ENCODE assay signal across 1 cellular context in genomic region chr3:119322523-119323400, GRCh38.
A peak's percentile ranks its signal among the peaks of the same experiment; 100 is the strongest.
TF ChIP-seq lines count a peak whose summit lies in the region.

No MANE protein-coding gene starts in this region.

TF ChIP-seq in GM12878, 131 proteins besides CTCF, POLR2A, EP300 and RAD21 (continued from another document):
- TF ChIP-seq IKZF2 (IDR thresholded peaks at IDR 0.05): peak; percentile 99 to 100
- peak; percentile 98 for TF ChIP-seq EED (IDR thresholded peaks at IDR 0.05; ENCODE audit: low read depth)
- TF ChIP-seq BHLHE40 (IDR thresholded peaks at IDR 0.05; ENCODE audit: borderline replicate concordance in 1 of 2, low read depth in 2 of 2, low read length in 1 of 2): peak; percentile 81 to 93
- TF ChIP-seq SUPT20H (IDR thresholded peaks at IDR 0.05; ENCODE audit: borderline replicate concordance, control insufficient read depth, low read depth, low read length): no peak
- TF ChIP-seq IKZF1 (conservative IDR thresholded peaks at IDR 0.05): peak; percentile 100
- TF ChIP-seq CREM (IDR thresholded peaks at IDR 0.05; ENCODE audit: low read depth): peak; percentile 89
- peak; percentile 99 for TF ChIP-seq DPF2 (IDR thresholded peaks at IDR 0.05)
